7 cellular contexts compared by ENCODE assay signal in genomic region chr15:94164202-94164807, GRCh38.
DNase-seq lines count a peak whose midpoint lies in the region; ATAC-seq and TF ChIP-seq lines count a peak whose summit lies in the region.

No MANE protein-coding gene starts in this region.

- no peaks in the 10 kb centered on the region; the same call in 1 of the 2 replicates for H3K9me2 ChIP-seq in PC-9 (ENCODE audit: insufficient read depth)

- no TSS peak for BruUV-seq in PC-9 (replicated peaks; lab: Mats Ljungman, UMichigan)

- H3K4me3 ChIP-seq in PC-9 (no peak overlapping the region), psoas muscle (no peak overlapping the region)

- POLR2A ChIA-PET in PC-9 (lab: Charles Lee; ENCODE audit: unreplicated experiment) = no interaction called here

- CTCF ChIA-PET in PC-9 (lab: Charles Lee) = interaction anchor here (1.7 kb wide), 1 partner anchor 159 kb away, joined by 5 read pairs; no protein-coding TSS in a partner anchor

- no peaks in the 10 kb centered on the region for H3K27me3 ChIP-seq in PC-9 (ENCODE audit: insufficient read depth, low read depth)
- H3K27me3 ChIP-seq in foreskin keratinocyte = no peaks in the 10 kb centered on the region
- H3K27me3 ChIP-seq in psoas muscle (ENCODE audit: insufficient read depth in 3 of 3, low read length in 2 of 3) = no peaks in the 10 kb centered on the region

- H3F3A ChIP-seq in PC-9 (ENCODE audit: insufficient read depth, low read depth) = no peaks in the 10 kb centered on the region

- peak; percentile 92 for DNase-seq in HT-29 (ENCODE audit: low spot score)
- DNase-seq in PC-9 = peak in 1 of 2 experiments; percentile 29
- peak; percentile 12 for DNase-seq in activated T-helper 1 cell treated with Interleukin-2 at 50 U/mL for 16 hours (ENCODE audit: low read depth)
- DNase-seq in foreskin keratinocyte = peak; percentile 29 to 65
- DNase-seq in psoas muscle = peak in 1 of 2 donors; percentile 15
- DNase-seq in HCEC 1CT = no peak

- H3K79me2 ChIP-seq in PC-9 (ENCODE audit: low read depth) = no peaks in the 10 kb centered on the region

- WGBS in psoas muscle, 3 donors = 51 to 55% (median 52%) methylated on average over 10 of the region's 10 CpGs

- H3K4me1 ChIP-seq in PC-9 (replicated peaks; ENCODE audit: insufficient read depth) (no peaks in the 10 kb centered on the region), foreskin keratinocyte (no peaks in the 10 kb centered on the region), psoas muscle (no peaks in the 10 kb centered on the region)

- H3K27ac ChIP-seq in PC-9 (no peak overlapping the region), foreskin keratinocyte (no peak overlapping the region), psoas muscle (no peak overlapping the region)

- TF ChIP-seq CTCF in GM12874 (IDR thresholded peaks at IDR 0.05; ENCODE audit: insufficient read depth, low read depth, low read length) = peak; percentile 67
- TF ChIP-seq CTCF in PC-9 (conservative IDR thresholded peaks at IDR 0.05) = peak; percentile 89
- peak; percentile 94 for TF ChIP-seq CTCF in foreskin keratinocyte (conservative IDR thresholded peaks at IDR 0.05)
- TF ChIP-seq CTCF in psoas muscle (IDR thresholded peaks at IDR 0.05) = peak; percentile 56

- no peaks in the 10 kb centered on the region for H4K20me1 ChIP-seq in PC-9 (ENCODE audit: insufficient read depth)

- ATAC-seq in foreskin keratinocyte = peak; percentile 78
- ATAC-seq in psoas muscle = peak in 1 of 4 donors; percentile 46

- intact Hi-C loops in PC-9 (cut with micrococcal nuclease; ENCODE audit: unreplicated experiment) (loop anchor here (1.0 kb wide), 1 partner anchor 160 kb away; no protein-coding TSS in a partner anchor), psoas muscle (cut with DNase I) (loop anchor here (2.0 to 5.0 kb wide), 2 partner anchors 158 to 163 kb away; no protein-coding TSS in a partner anchor)

- H2AFZ ChIP-seq in PC-9 = no peak overlapping the region

- H3K4me2 ChIP-seq in PC-9 = no peak overlapping the region

- H3K36me3 ChIP-seq in PC-9 (ENCODE audit: low read depth) (no peaks in the 10 kb centered on the region), psoas muscle (ENCODE audit: insufficient read depth in 1 of 2, low read depth in 1 of 2) (no peaks in the 10 kb centered on the region)

- H3K9me3 ChIP-seq in PC-9 (ENCODE audit: insufficient read depth, low read depth) (no peaks in the 10 kb centered on the region), psoas muscle (no peaks in the 10 kb centered on the region)
